In genomic region chr1:198637915-198638437, GRCh38 we compare ENCODE assay signal across 1 cellular context.
TF ChIP-seq lines count a peak whose summit lies in the region.

No MANE protein-coding gene starts in this region.

TF ChIP-seq in IMR-90, 13 proteins besides CTCF, POLR2A, EP300 and RAD21:
- TF ChIP-seq MXI1 (IDR thresholded peaks at IDR 0.05; ENCODE audit: borderline replicate concordance, low read depth, low read length) = no peak
- TF ChIP-seq MAFK (IDR thresholded peaks at IDR 0.05; ENCODE audit: low read depth, low read length) = 0 out of 2 replicates have a peak, but pooled peaks have one; percentile 10
